11 cellular contexts compared by ENCODE assay signal in the genomic region with DNA sequence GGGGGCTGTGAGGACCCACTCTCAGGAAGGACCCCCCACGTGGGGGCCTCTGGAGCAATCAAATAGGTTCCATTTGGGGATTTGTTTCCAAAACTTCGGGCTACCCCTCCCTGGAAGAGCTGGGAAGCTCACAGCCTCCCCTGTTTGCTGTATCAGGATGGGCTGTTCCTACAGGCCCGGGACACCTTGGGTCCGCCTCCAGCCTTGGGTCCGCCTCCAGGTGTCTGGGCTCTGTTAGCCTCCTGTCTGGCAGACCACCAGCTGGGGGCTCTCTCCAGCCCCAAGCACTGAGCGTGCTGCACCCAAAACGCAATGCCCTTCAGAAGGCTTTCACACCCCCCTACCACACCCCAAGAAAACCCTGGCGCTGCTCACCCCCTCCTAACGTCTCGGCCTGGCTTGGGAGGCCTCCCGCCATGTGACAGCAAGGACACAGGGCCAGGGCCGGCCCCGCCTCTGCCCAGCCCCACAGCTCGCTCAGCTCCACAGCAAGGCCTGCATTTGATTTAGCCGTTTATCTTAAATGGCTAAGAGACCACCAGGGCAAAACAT. TPM values are rescaled to one million over a fixed set of nuclear protein-coding genes. Genes with fewer than 3 reads are reported as not detected.
DNase-seq lines count a peak whose midpoint lies in the region; TF ChIP-seq lines count a peak whose summit lies in the region.
"Had no signal": no experiment of that assay in that cellular context is flagged by ENCODE, and none has a peak within 500 bp of the region (broad histone marks: within the 10 kb centered on the region; RNA-seq: fewer than 3 reads in every experiment).

No MANE protein-coding gene starts in this region.

- peak overlapping the region; percentile 31 to 74 (median 70) for H3K4me3 Mint-ChIP-seq in brain
- peak overlapping the region in 1 of 2 donors; percentile 21 for H3K4me3 Mint-ChIP-seq in CD14-positive monocyte

- H3K9me3 Mint-ChIP-seq in brain = peaks cover 0 to 2% (median 0%) of the 10 kb centered on the region in 5 experiments
- H3K9me3 Mint-ChIP-seq in CD14-positive monocyte = peaks cover 5 to 23% (median 18%) of the 10 kb centered on the region in 7 donors

- H3K36me3 ChIP-seq in BLaER1 = peaks cover 22% of the 10 kb centered on the region
- no peaks in the 10 kb centered on the region for H3K36me3 ChIP-seq in HUES64 (ENCODE audit: insufficient read depth, low read length)
- H3K36me3 ChIP-seq: sigmoid colon had no signal

- peak; percentile 27 for DNase-seq in mucosa of gallbladder (ENCODE audit: low spot score)
- DNase-seq in CD14-positive monocyte (ENCODE audit: low spot score) = no peak
- DNase-seq in cerebellar nuclear complex (lab: John Stamatoyannopoulos, UW) = no peak
- no peak for DNase-seq in C1 segment of cervical spinal cord (lab: John Stamatoyannopoulos, UW)
- no peak for DNase-seq in GM10266 (ENCODE audit: extremely low spot score)
- DNase-seq: COR-L47, NCI-H510A, sigmoid colon had no signal

- H3K9ac ChIP-seq in BLaER1 (peak overlapping the region; percentile 16; the same call in 1 of the 2 replicates), HUES64 (ENCODE audit: low read depth, low read length) (peak overlapping the region; percentile 18; the same call in 1 of the 2 replicates)

- peaks cover 99% of the 10 kb centered on the region for H4K20me1 ChIP-seq in BLaER1

- H3K36me3 Mint-ChIP-seq in brain = peaks cover 5% of the 10 kb centered on the region
- H3K36me3 Mint-ChIP-seq in CD14-positive monocyte = peaks cover 0 to 4% of the 10 kb centered on the region in 2 donors

- H3K4me3 ChIP-seq in BLaER1 (peak overlapping the region; percentile 33; the same call in 1 of the 2 replicates), HUES64 (ENCODE audit: low read length) (peak overlapping the region; percentile 59)
- H3K4me3 ChIP-seq: sigmoid colon had no signal

- H3K9me3 ChIP-seq in BLaER1 = no peaks in the 10 kb centered on the region
- H3K9me3 ChIP-seq in HUES64 (ENCODE audit: insufficient read depth, low read depth, low read length) = no peaks in the 10 kb centered on the region

- no peaks in the 10 kb centered on the region for H3K27me3 ChIP-seq in BLaER1
- H3K27me3 ChIP-seq in HUES64 (ENCODE audit: insufficient read depth, low read length) = no peaks in the 10 kb centered on the region

- peak overlapping the region; percentile 83 for H3K4me2 ChIP-seq in BLaER1

- TF ChIP-seq CTCF in brain (conservative IDR thresholded peaks at IDR 0.05) = peak in 1 of 2 experiments; percentile 50
- TF ChIP-seq CTCF in CD14-positive monocyte (IDR thresholded peaks at IDR 0.05) = no peak
- TF ChIP-seq CTCF in GM10266 (IDR thresholded peaks at IDR 0.05; ENCODE audit: control insufficient read depth, insufficient read depth, low read depth, missing control alignments) = no peak

- H3K27ac Mint-ChIP-seq in brain (peak overlapping the region; percentile 64 to 92 (median 91)), CD14-positive monocyte (no peak overlapping the region)

- peaks cover 85% of the 10 kb centered on the region for H3K4me1 ChIP-seq in BLaER1
- peaks cover 25% of the 10 kb centered on the region for H3K4me1 ChIP-seq in HUES64 (ENCODE audit: insufficient read depth, low read length)

- H3K27ac ChIP-seq in BLaER1 = 0 out of 2 replicates have a peak overlapping the region, but pooled peaks have one; percentile 22
- peak overlapping the region; percentile 41; the same call in 1 of the 2 replicates for H3K27ac ChIP-seq in HUES64 (ENCODE audit: low read depth, low read length)
- H3K27ac ChIP-seq: sigmoid colon had no signal

- WGBS in HUES64 = 10% methylated on average over 15 of the region's 15 CpGs

- H3K4me1 Mint-ChIP-seq in brain (peaks cover 96% of the 10 kb centered on the region), CD14-positive monocyte (peaks cover 2% of the 10 kb centered on the region)

- intact Hi-C loops in CD14-positive monocyte (cut with micrococcal nuclease) = no loop called here

- peaks cover 3% of the 10 kb centered on the region for H3K27me3 Mint-ChIP-seq in brain
- H3K27me3 Mint-ChIP-seq in CD14-positive monocyte (ENCODE audit: low read depth in 3 of 3) = peaks cover 46 to 72% (median 59%) of the 10 kb centered on the region in 3 donors

RNA-seq across cellular contexts. Expression of a gene that starts 40.1 kb away (rescaled TPM):
- 1.2 TPM for polyA plus RNA-seq in HUES64 (2013, experiment 1 of 2)
- 1.1 TPM for polyA plus RNA-seq in HUES64 (2013, experiment 2 of 2)
- polyA plus RNA-seq in brain (ENCODE audit: insufficient read depth, low read depth, low replicate concordance) (1.6 TPM), CD14-positive monocyte (not detected)
- total RNA-seq in mucosa of gallbladder = 7.9 TPM

Comparison
In these comparisons a context has a peak if more than half of its experiments do, and no peak if none do; other contexts are left out.
1. H3K27ac Mint-ChIP-seq: peak in brain (5 of 5); none in CD14-positive monocyte (0 of 7).